27 cellular contexts compared by ENCODE assay signal in the genomic region with DNA sequence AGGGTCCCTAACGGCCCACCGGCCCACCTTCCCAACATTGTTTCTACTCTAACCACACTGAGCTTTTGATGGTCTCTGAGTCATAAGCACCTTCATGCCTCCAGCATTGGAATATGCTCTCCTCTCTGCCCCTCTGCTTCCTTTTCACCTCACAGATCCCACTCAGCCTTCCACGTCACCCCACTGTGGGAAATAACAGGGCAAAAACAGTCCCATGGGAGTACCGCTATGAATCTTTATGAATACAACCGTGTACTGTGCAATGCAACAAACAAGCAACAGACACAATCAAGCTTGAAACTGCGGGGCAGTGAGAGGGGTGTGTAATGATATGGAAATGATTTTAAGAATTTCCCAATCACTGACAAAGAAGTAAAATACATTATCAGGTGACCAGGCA. TPM values are rescaled to one million over a fixed set of nuclear protein-coding genes. Genes with fewer than 3 reads are reported as not detected.
DNase-seq lines count a peak whose midpoint lies in the region; ATAC-seq, FAIRE-seq and TF ChIP-seq lines count a peak whose summit lies in the region.
"Had no signal": no experiment of that assay in that cellular context is flagged by ENCODE, and none has a peak within 500 bp of the region (broad histone marks: within the 10 kb centered on the region; RNA-seq: fewer than 3 reads in every experiment).

No MANE protein-coding gene starts in this region.

- H3K27me3 ChIP-seq in duodenal mucosa (ENCODE audit: control insufficient read depth in 1 of 2, insufficient read depth in 2 of 2, low read length in 2 of 2) (no peaks in the 10 kb centered on the region), osteoblast (ENCODE audit: insufficient read depth, low read length) (no peaks in the 10 kb centered on the region)
- H3K27me3 ChIP-seq: tibial nerve had no signal

- TF ChIP-seq CTCF in osteoblast (IDR thresholded peaks at IDR 0.05; ENCODE audit: extremely low read depth, low read depth, low read length) (no peak), kidney (IDR thresholded peaks at IDR 0.05; ENCODE audit: borderline replicate concordance, extremely low read depth, insufficient read depth) (no peak)

- intact Hi-C loops in kidney (cut with DNase I), result no loop called here

- H3K9ac ChIP-seq in duodenal mucosa (ENCODE audit: low read depth in 1 of 2, low read length in 2 of 2), result peak overlapping the region in 1 of 2 donors; percentile 5
- no peak overlapping the region for H3K9ac ChIP-seq in kidney (ENCODE audit: low read length in 2 of 2)
- H3K9ac ChIP-seq: parathyroid adenoma had no signal

- H3K4me1 ChIP-seq in duodenal mucosa (ENCODE audit: control insufficient read depth in 1 of 2, insufficient read depth in 2 of 2, low read length in 2 of 2) (peaks cover 14 to 19% of the 10 kb centered on the region in 2 donors), osteoblast (ENCODE audit: insufficient read depth, low read length) (peaks cover 12% of the 10 kb centered on the region), kidney (ENCODE audit: control insufficient read depth in 1 of 2, insufficient read depth in 1 of 2, low read depth in 1 of 2, low read length in 2 of 2) (peaks cover 0 to 2% of the 10 kb centered on the region in 2 donors)
- H3K4me1 ChIP-seq: parathyroid adenoma had no signal

- no peaks in the 10 kb centered on the region for H3K79me2 ChIP-seq in osteoblast (ENCODE audit: insufficient read depth, low read length)
- H3K79me2 ChIP-seq: parathyroid adenoma had no signal

- ATAC-seq in HG02970 (IDR thresholded peaks at IDR 0.05; ENCODE audit: low FRiP score, unreplicated experiment), result no peak
- ATAC-seq: activated CD8-positive, alpha-beta memory T cell treated with anti-CD3 and anti-CD28 coated beads, Interleukin-2, amount 10 ng/mL, durations not matched to agents 7 days and 5 days; naive thymus-derived CD8-positive, alpha-beta T cell; stimulated activated memory B cell treated with anti-CD40 and anti-IgM and Interleukin-4, amounts not matched to agents 10 μg/mL and 1 μg/mL and 100 μg/mL, for 72 hours had no signal

- H2AFZ ChIP-seq in osteoblast (ENCODE audit: low read length), result no peak overlapping the region
- H2AFZ ChIP-seq: parathyroid adenoma had no signal

- H3K27me3 Mint-ChIP-seq in T-helper 2 cell treated with Interferon-gamma antibody and Interleukin-4, amounts not matched to agents 5 μg/mL and 100 μg/mL, for 36 hours (ENCODE audit: low read depth), result peaks cover 6% of the 10 kb centered on the region
- H3K27me3 Mint-ChIP-seq: activated naive CD8-positive, alpha-beta T cell treated with anti-CD3 and anti-CD28 coated beads for 36 hours had no signal

- H3K9me3 ChIP-seq in duodenal mucosa (ENCODE audit: control insufficient read depth in 1 of 2, low read length in 2 of 2) (no peaks in the 10 kb centered on the region), osteoblast (ENCODE audit: low read depth, low read length) (no peaks in the 10 kb centered on the region), kidney (ENCODE audit: control insufficient read depth in 1 of 2, low read length in 2 of 2) (no peaks in the 10 kb centered on the region)
- H3K9me3 ChIP-seq: tibial nerve had no signal

- peak overlapping the region; percentile 88 for H3K4me2 ChIP-seq in osteoblast (ENCODE audit: insufficient read depth, low read length)

- H4K20me1 ChIP-seq in osteoblast (ENCODE audit: insufficient read depth, low read length), result no peaks in the 10 kb centered on the region

- DNase-seq in Daoy (ENCODE audit: low read depth) (peak; percentile 46), RPMI7951 (ENCODE audit: low read depth) (peak; percentile 15), osteoblast (ENCODE audit: insufficient read length, low spot score, missing footprints) (no peak), kidney (no peak)
- DNase-seq in T-helper 2 cell treated with Interferon-gamma antibody and Interleukin-4, amounts not matched to agents 5 μg/mL and 100 μg/mL, for 36 hours (ENCODE audit: low spot score), result no peak
- DNase-seq: activated CD4-positive, alpha-beta T cell treated with anti-CD3 and anti-CD28 coated beads for 4 hours; activated CD8-positive, alpha-beta memory T cell treated with anti-CD3 and anti-CD28 coated beads, Interleukin-2, amount 10 ng/mL, durations not matched to agents 7 days and 5 days; activated naive CD8-positive, alpha-beta T cell treated with anti-CD3 and anti-CD28 coated beads for 36 hours; AML-193; DMS79; foreskin melanocyte; hypothalamus; Kasumi-1; naive thymus-derived CD8-positive, alpha-beta T cell; NCI-H1092; NCI-H2081; NCI-H526 treated with DMSO at 0.1 percent for 48 hours; Right ventricle myocardium superior had no signal

- H3K36me3 Mint-ChIP-seq in T-helper 2 cell treated with Interferon-gamma antibody and Interleukin-4, amounts not matched to agents 5 μg/mL and 100 μg/mL, for 36 hours (ENCODE audit: low read depth), result no peaks in the 10 kb centered on the region
- H3K36me3 Mint-ChIP-seq: activated CD8-positive, alpha-beta memory T cell treated with anti-CD3 and anti-CD28 coated beads, Interleukin-2, amount 10 ng/mL, durations not matched to agents 7 days and 5 days; activated naive CD8-positive, alpha-beta T cell treated with anti-CD3 and anti-CD28 coated beads for 36 hours; memory B cell; naive thymus-derived CD8-positive, alpha-beta T cell; stimulated activated memory B cell treated with anti-CD40 and anti-IgM and Interleukin-4, amounts not matched to agents 10 μg/mL and 1 μg/mL and 100 μg/mL, for 72 hours had no signal

- H3K36me3 ChIP-seq in duodenal mucosa (ENCODE audit: control insufficient read depth in 1 of 2, insufficient read depth in 2 of 2, low read length in 2 of 2) (peaks cover 0 to 6% of the 10 kb centered on the region in 2 donors), osteoblast (ENCODE audit: insufficient read depth, low read length) (no peaks in the 10 kb centered on the region), kidney (ENCODE audit: control insufficient read depth in 1 of 2, insufficient read depth in 2 of 2, low read length in 2 of 2) (no peaks in the 10 kb centered on the region)
- H3K36me3 ChIP-seq: tibial nerve had no signal

- H3K27ac ChIP-seq in duodenal mucosa (ENCODE audit: low read depth, low read length) (no peak overlapping the region), osteoblast (ENCODE audit: low read depth, low read length) (no peak overlapping the region), kidney (ENCODE audit: low read depth in 2 of 2, low read length in 2 of 2) (no peak overlapping the region)
- H3K27ac ChIP-seq: parathyroid adenoma, tibial nerve had no signal

- no peak overlapping the region for H3K4me3 Mint-ChIP-seq in T-helper 2 cell treated with Interferon-gamma antibody and Interleukin-4, amounts not matched to agents 5 μg/mL and 100 μg/mL, for 36 hours
- H3K4me3 Mint-ChIP-seq: activated CD8-positive, alpha-beta memory T cell treated with anti-CD3 and anti-CD28 coated beads, Interleukin-2, amount 10 ng/mL, durations not matched to agents 7 days and 5 days; activated naive CD8-positive, alpha-beta T cell treated with anti-CD3 and anti-CD28 coated beads for 36 hours; dendritic cell treated with granulocyte-macrophage colony-stimulating factor and Interleukin-4, amounts not matched to agents 40 ng/mL and 50 ng/mL, for 4 days; memory B cell; naive thymus-derived CD8-positive, alpha-beta T cell; stimulated activated memory B cell treated with anti-CD40 and anti-IgM and Interleukin-4, amounts not matched to agents 10 μg/mL and 1 μg/mL and 100 μg/mL, for 72 hours had no signal

- FAIRE-seq in kidney (lab: Jason Lieb, UNC), result no peak
- FAIRE-seq: endothelial cell of umbilical vein, H54 had no signal

- H3K4me3 ChIP-seq in duodenal mucosa (ENCODE audit: low read depth in 1 of 2, low read length in 2 of 2) (peak overlapping the region; percentile 36 to 64), osteoblast (ENCODE audit: insufficient read depth, low read length) (peak overlapping the region; percentile 61), kidney (ENCODE audit: low read length in 2 of 2) (no peak overlapping the region)

- peaks cover 8% of the 10 kb centered on the region for H3K4me1 Mint-ChIP-seq in T-helper 2 cell treated with Interferon-gamma antibody and Interleukin-4, amounts not matched to agents 5 μg/mL and 100 μg/mL, for 36 hours (ENCODE audit: low read depth)

- H3K27ac Mint-ChIP-seq in T-helper 2 cell treated with Interferon-gamma antibody and Interleukin-4, amounts not matched to agents 5 μg/mL and 100 μg/mL, for 36 hours, result no peak overlapping the region
- H3K27ac Mint-ChIP-seq: activated CD8-positive, alpha-beta memory T cell treated with anti-CD3 and anti-CD28 coated beads, Interleukin-2, amount 10 ng/mL, durations not matched to agents 7 days and 5 days; activated naive CD8-positive, alpha-beta T cell treated with anti-CD3 and anti-CD28 coated beads for 36 hours; dendritic cell treated with granulocyte-macrophage colony-stimulating factor and Interleukin-4, amounts not matched to agents 40 ng/mL and 50 ng/mL, for 4 days; memory B cell; naive thymus-derived CD8-positive, alpha-beta T cell; stimulated activated memory B cell treated with anti-CD40 and anti-IgM and Interleukin-4, amounts not matched to agents 10 μg/mL and 1 μg/mL and 100 μg/mL, for 72 hours had no signal

- no peaks in the 10 kb centered on the region for H3K9me3 Mint-ChIP-seq in T-helper 2 cell treated with Interferon-gamma antibody and Interleukin-4, amounts not matched to agents 5 μg/mL and 100 μg/mL, for 36 hours
- H3K9me3 Mint-ChIP-seq: activated naive CD8-positive, alpha-beta T cell treated with anti-CD3 and anti-CD28 coated beads for 36 hours; dendritic cell treated with granulocyte-macrophage colony-stimulating factor and Interleukin-4, amounts not matched to agents 40 ng/mL and 50 ng/mL, for 4 days; memory B cell; naive thymus-derived CD8-positive, alpha-beta T cell; stimulated activated memory B cell treated with anti-CD40 and anti-IgM and Interleukin-4, amounts not matched to agents 10 μg/mL and 1 μg/mL and 100 μg/mL, for 72 hours had no signal

RNA-seq across cellular contexts. Expression of a gene that starts 5.3 kb away (rescaled TPM):
- total RNA-seq in Daoy (2014; rRNA removed; shearing (Covaris generic)), result 287 and 323 TPM in 2 replicates
- 145 and 147 TPM in 2 replicates for total RNA-seq in RPMI7951 (2014; rRNA removed; shearing (Covaris generic))
- 361 and 392 TPM in 2 replicates for total RNA-seq in osteoblast
- 181 TPM for total RNA-seq in kidney
- 114 TPM for polyA plus RNA-seq in kidney (ENCODE audit: insufficient read depth, low read depth, low replicate concordance)

RNA-seq across cellular contexts. Expression of a gene that starts 40.9 kb away (rescaled TPM):
- 0.97 and 1.0 TPM in 2 replicates for total RNA-seq in Daoy (2014; rRNA removed; shearing (Covaris generic))
- 1.2 and 1.5 TPM in 2 replicates for total RNA-seq in RPMI7951 (2014; rRNA removed; shearing (Covaris generic))
- total RNA-seq in osteoblast (1.4 and 1.5 TPM in 2 replicates), kidney (65.6 TPM)
- polyA plus RNA-seq in kidney (ENCODE audit: insufficient read depth, low read depth, low replicate concordance), result 10.6 TPM

Comparison
In these comparisons a context has a peak if more than half of its experiments do, and no peak if none do; other contexts are left out.
1. DNase-seq: peak in Daoy (single experiment) and RPMI7951 (single experiment); none in osteoblast (single experiment), T-helper 2 cell treated with Interferon-gamma antibody and Interleukin-4, amounts not matched to agents 5 μg/mL and 100 μg/mL, for 36 hours (single experiment) and kidney (single experiment).
2. H3K4me3 ChIP-seq: peak in duodenal mucosa (2 of 2) and osteoblast (single experiment); none in kidney (0 of 2).
3. RNA of a gene that starts 40.9 kb away (total RNA-seq): 65.6 TPM in kidney (single experiment); 1.4 to 1.5 TPM in osteoblast, 1.2 to 1.5 TPM in RPMI7951 and 0.97 to 1.0 TPM in Daoy; every median in the first group is over 10 times any median in the second.